1 cellular context compared by ENCODE assay signal in genomic region chr4:159487284-159487747, GRCh38.
TF ChIP-seq lines count a peak whose summit lies in the region.

No MANE protein-coding gene starts in this region.

TF ChIP-seq in HEK293, 187 proteins besides CTCF, POLR2A, EP300 and RAD21 (continued from another document):
- TF ChIP-seq, protein P1, sequence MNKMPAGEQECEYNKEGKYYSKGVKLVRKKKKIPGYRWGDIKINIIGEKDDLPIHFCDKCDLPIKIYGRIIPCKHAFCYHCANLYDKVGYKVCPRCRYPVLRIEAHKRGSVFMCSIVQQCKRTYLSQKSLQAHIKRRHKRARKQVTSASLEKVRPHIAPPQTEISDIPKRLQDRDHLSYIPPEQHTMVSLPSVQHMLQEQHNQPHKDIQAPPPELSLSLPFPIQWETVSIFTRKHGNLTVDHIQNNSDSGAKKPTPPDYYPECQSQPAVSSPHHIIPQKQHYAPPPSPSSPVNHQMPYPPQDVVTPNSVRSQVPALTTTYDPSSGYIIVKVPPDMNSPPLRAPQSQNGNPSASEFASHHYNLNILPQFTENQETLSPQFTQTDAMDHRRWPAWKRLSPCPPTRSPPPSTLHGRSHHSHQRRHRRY (tag by site-specific recombination; IDR thresholded peaks at IDR 0.05), result no peak
- TF ChIP-seq ZNF311 (tag by site-specific recombination; IDR thresholded peaks at IDR 0.05; ENCODE audit: borderline replicate concordance), result no peak
